ENCODE assay signal across 8 cellular contexts in genomic region chr2:221571108-221571390, GRCh38. TPM values are rescaled to one million over a fixed set of nuclear protein-coding genes. Genes with fewer than 3 reads are reported as not detected.
A peak's percentile ranks its signal among the peaks of the same experiment; 100 is the strongest.
DNase-seq lines count a peak whose midpoint lies in the region; ATAC-seq and TF ChIP-seq lines count a peak whose summit lies in the region.

No MANE protein-coding gene starts in this region.

- peaks cover 30% of the 10 kb centered on the region for H3K4me1 Mint-ChIP-seq in activated naive CD8-positive, alpha-beta T cell treated with anti-CD3 and anti-CD28 coated beads, Interleukin-2, amount 50 U/mL, for 24 hours

- peaks cover 65% of the 10 kb centered on the region for H3K27me3 Mint-ChIP-seq in activated naive CD8-positive, alpha-beta T cell treated with anti-CD3 and anti-CD28 coated beads, Interleukin-2, amount 50 U/mL, for 24 hours

- H3K27me3 ChIP-seq in kidney epithelial cell (ENCODE audit: control insufficient read depth, insufficient read depth, low read length) (no peaks in the 10 kb centered on the region), testis (no peaks in the 10 kb centered on the region)

- H3K27ac ChIP-seq in testis, result peak overlapping the region; percentile 73 to 91

- TF ChIP-seq POLR2A in testis (IDR thresholded peaks at IDR 0.05), result no peak

- 0 to 1% methylated on average over 8 to 18 of the region's 18 CpGs for WGBS in testis, 2 donors

- H3K9me3 Mint-ChIP-seq in activated naive CD8-positive, alpha-beta T cell treated with anti-CD3 and anti-CD28 coated beads, Interleukin-2, amount 50 U/mL, for 24 hours, result no peaks in the 10 kb centered on the region

- H3K9me3 ChIP-seq in testis, result no peaks in the 10 kb centered on the region

- H3K36me3 Mint-ChIP-seq in activated naive CD8-positive, alpha-beta T cell treated with anti-CD3 and anti-CD28 coated beads, Interleukin-2, amount 50 U/mL, for 24 hours (ENCODE audit: low read depth), result no peaks in the 10 kb centered on the region

- peaks cover 5% of the 10 kb centered on the region for H3K4me1 ChIP-seq in testis

- H3K4me3 Mint-ChIP-seq in activated naive CD8-positive, alpha-beta T cell treated with anti-CD3 and anti-CD28 coated beads, Interleukin-2, amount 50 U/mL, for 24 hours, result peak overlapping the region; percentile 72

- ATAC-seq in activated naive CD8-positive, alpha-beta T cell treated with anti-CD3 and anti-CD28 coated beads, Interleukin-2, amount 50 U/mL, for 24 hours, result no peak

- intact Hi-C loops in testis (cut with DNase I; ENCODE audit: low total_unique reads), result loop anchor here (5.0 kb wide), 1 partner anchor 884 kb away; no protein-coding TSS in a partner anchor

- H3K36me3 ChIP-seq in kidney epithelial cell (ENCODE audit: control insufficient read depth, insufficient read depth, low read length) (no peaks in the 10 kb centered on the region), testis (ENCODE audit: low read depth, missing control alignments) (no peaks in the 10 kb centered on the region)

- no peak for TF ChIP-seq CTCF in kidney epithelial cell (IDR thresholded peaks at IDR 0.05; ENCODE audit: insufficient read depth, low read length, poor library complexity, severe bottlenecking)
- no peak for TF ChIP-seq CTCF in testis (IDR thresholded peaks at IDR 0.05)

- no peak overlapping the region for H3K27ac Mint-ChIP-seq in activated naive CD8-positive, alpha-beta T cell treated with anti-CD3 and anti-CD28 coated beads, Interleukin-2, amount 50 U/mL, for 24 hours

- H3K4me3 ChIP-seq in kidney epithelial cell (ENCODE audit: low read depth, low read length) (peak overlapping the region; percentile 84), testis (peak overlapping the region; percentile 72 to 73)

- DNase-seq in activated gamma-delta T cell treated with anti-CD3 and anti-CD28 coated beads, Interleukin-2, amount 50 U/mL, for 16 hours (ENCODE audit: low read depth), result peak; percentile 14
- DNase-seq in activated gamma-delta T cell treated with Interleukin-2 at 50 U/mL for 16 hours (no peak), kidney epithelial cell (ENCODE audit: low read depth) (no peak), testis (no peak), NCI-H2107 (lab: John Stamatoyannopoulos, UW) (no peak), OCI-M2 (lab: John Stamatoyannopoulos, UW; ENCODE audit: unreplicated experiment) (no peak), pons (ENCODE audit: low spot score) (no peak)
- no peak for DNase-seq in activated naive CD8-positive, alpha-beta T cell treated with anti-CD3 and anti-CD28 coated beads, Interleukin-2, amount 50 U/mL, for 24 hours

RNA-seq across cellular contexts. Expression of gene EPHA4, which starts 1.1 kb away (rescaled TPM):
- total RNA-seq in kidney epithelial cell (6.5 and 6.6 TPM in 2 replicates), testis (100 to 1,000 TPM; 134 to 139 TPM)
- 47.4 TPM for polyA plus RNA-seq in testis (ENCODE audit: insufficient read depth, low read depth, low replicate concordance)

Comparison
In these comparisons a context has a peak if more than half of its experiments do, and no peak if none do; other contexts are left out.
1. RNA of gene EPHA4, which starts 1.1 kb away (total RNA-seq): 134 to 139 TPM in testis; 6.5 to 6.6 TPM in kidney epithelial cell; every median in the first group is over 10 times any median in the second.